ENCODE assay signal across 8 cellular contexts in the genomic region with DNA sequence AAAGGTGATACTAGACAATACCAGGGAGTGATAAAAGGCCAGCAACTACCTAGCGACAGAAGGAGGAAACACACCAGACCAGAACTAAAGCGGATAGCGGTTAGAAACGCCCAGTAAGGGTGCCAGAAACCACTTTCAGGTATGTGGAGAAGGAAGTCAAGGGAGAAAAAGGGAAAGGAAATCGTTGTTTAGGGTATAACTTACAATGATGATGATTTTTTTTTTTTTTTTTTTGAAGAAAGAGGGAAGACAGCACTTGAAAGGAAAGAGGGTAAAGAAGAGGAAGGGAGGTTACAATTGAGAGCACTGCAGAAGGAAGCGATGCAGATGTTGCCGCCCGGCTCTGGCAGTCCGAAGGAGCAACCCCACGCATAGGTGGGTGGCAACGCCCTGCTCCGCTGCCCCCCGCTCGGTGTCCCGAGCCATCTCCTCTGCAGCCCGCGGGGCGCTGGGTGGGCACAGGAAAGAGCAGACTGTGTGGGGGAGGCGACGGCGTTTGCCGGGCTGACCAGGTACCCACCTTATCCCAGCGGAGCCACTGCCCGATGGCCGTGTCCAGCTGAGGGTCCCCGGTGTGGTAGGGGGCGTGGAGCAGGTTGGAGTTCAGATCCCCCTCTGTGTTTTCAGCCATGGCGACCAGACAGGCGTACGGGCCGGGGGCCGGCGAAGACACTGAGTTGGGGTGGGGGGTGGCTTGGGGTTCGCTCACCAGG. TPM values are rescaled to one million over a fixed set of nuclear protein-coding genes. Genes with fewer than 3 reads are reported as not detected.
DNase-seq lines count a peak whose midpoint lies in the region; ATAC-seq and TF ChIP-seq lines count a peak whose summit lies in the region.

No MANE protein-coding gene starts in this region.

- TF ChIP-seq CTCF in epithelial cell of esophagus (IDR thresholded peaks at IDR 0.05; ENCODE audit: insufficient read depth, low read depth, low read length, missing control alignments): peak; percentile 47
- peak in 4 of 6 experiments; percentile 23 to 43 (median 28) for TF ChIP-seq CTCF in thyroid gland (IDR thresholded peaks at IDR 0.05)

- no peaks in the 10 kb centered on the region for H3K9me3 ChIP-seq in ES-I3 (ENCODE audit: control insufficient read depth, insufficient read depth, low read length)
- H3K9me3 ChIP-seq in muscle layer of colon (ENCODE audit: low read length): no peaks in the 10 kb centered on the region
- no peaks in the 10 kb centered on the region for H3K9me3 ChIP-seq in thyroid gland

- peak; percentile 74 for DNase-seq in NCI-H510A treated with DMSO at 0.1 percent for 48 hours (lab: John Stamatoyannopoulos, UW)
- DNase-seq in activated CD4-positive, alpha-beta T cell treated with anti-CD3 and anti-CD28 coated beads for 36 hours: peak; percentile 55
- peak; percentile 66 for DNase-seq in epithelial cell of esophagus (ENCODE audit: low read depth)
- DNase-seq in thyroid gland: peak; percentile 48 to 55

- H3K27me3 ChIP-seq in muscle layer of colon (ENCODE audit: control insufficient read depth in 1 of 2, insufficient read depth in 2 of 2, low read length in 2 of 2): no peaks in the 10 kb centered on the region
- no peaks in the 10 kb centered on the region for H3K27me3 ChIP-seq in thyroid gland

- CTCF ChIA-PET in activated CD4-positive, alpha-beta T cell treated with anti-CD3 and anti-CD28 coated beads for 36 hours (lab: Charles Lee): interaction anchor here (0.6 to 2.5 kb wide), 3 partner anchors 47 to 633 kb away, joined by 4 to 12 read pairs (median 4); no protein-coding TSS in a partner anchor

- peak overlapping the region; percentile 84 for H3K27ac ChIP-seq in muscle layer of colon (ENCODE audit: low read depth, low read length)
- peak overlapping the region; percentile 44 to 93 (median 82) for H3K27ac ChIP-seq in thyroid gland

- peaks cover 1% of the 10 kb centered on the region for H3K36me3 Mint-ChIP-seq in activated CD4-positive, alpha-beta T cell treated with anti-CD3 and anti-CD28 coated beads for 36 hours (ENCODE audit: low read depth)

- H3K27ac Mint-ChIP-seq in activated CD4-positive, alpha-beta T cell treated with anti-CD3 and anti-CD28 coated beads for 36 hours: peak overlapping the region; percentile 83

- peak overlapping the region; percentile 92 for H3K4me3 Mint-ChIP-seq in activated CD4-positive, alpha-beta T cell treated with anti-CD3 and anti-CD28 coated beads for 36 hours

- intact Hi-C loops in activated CD4-positive, alpha-beta T cell treated with anti-CD3 and anti-CD28 coated beads for 36 hours (cut with DNase I, micrococcal nuclease): loop anchor here (1.0 to 10.0 kb wide), 18 partner anchors 7 to 1985 kb away; a partner anchor contains a TSS
- intact Hi-C loops in thyroid gland (cut with DNase I): no loop called here

- H3K9me3 Mint-ChIP-seq in activated CD4-positive, alpha-beta T cell treated with anti-CD3 and anti-CD28 coated beads for 36 hours (ENCODE audit: low read depth): no peaks in the 10 kb centered on the region

- POLR2A ChIA-PET in activated CD4-positive, alpha-beta T cell treated with anti-CD3 and anti-CD28 coated beads for 36 hours (lab: Charles Lee): interaction anchor here (1.1 kb wide), 3 partner anchors 7 to 52 kb away, joined by 5 to 11 read pairs (median 6); no protein-coding TSS in a partner anchor

- peak; percentile 12 for ATAC-seq in HG03025 (IDR thresholded peaks at IDR 0.05; ENCODE audit: low FRiP score, unreplicated experiment)
- ATAC-seq in activated CD4-positive, alpha-beta T cell treated with anti-CD3 and anti-CD28 coated beads for 36 hours: peak; percentile 12
- ATAC-seq in HG03469 (IDR thresholded peaks at IDR 0.05; ENCODE audit: unreplicated experiment): no peak

- WGBS in thyroid gland, 2 donors: 1 to 2% methylated on average over 15 to 18 of the region's 34 CpGs

- peaks cover 44% of the 10 kb centered on the region for H3K4me1 Mint-ChIP-seq in activated CD4-positive, alpha-beta T cell treated with anti-CD3 and anti-CD28 coated beads for 36 hours

- no peaks in the 10 kb centered on the region for H3K27me3 Mint-ChIP-seq in activated CD4-positive, alpha-beta T cell treated with anti-CD3 and anti-CD28 coated beads for 36 hours

- H3K4me1 ChIP-seq in ES-I3 (ENCODE audit: insufficient read depth, low read length) (no peaks in the 10 kb centered on the region), muscle layer of colon (ENCODE audit: insufficient read depth, low read length) (no peaks in the 10 kb centered on the region), thyroid gland (peaks cover 0 to 5% of the 10 kb centered on the region in 2 donors)

- TF ChIP-seq POLR2A in thyroid gland (IDR thresholded peaks at IDR 0.05): no peak

- no peaks in the 10 kb centered on the region for H3K36me3 ChIP-seq in ES-I3 (ENCODE audit: insufficient read depth, low read length)
- H3K36me3 ChIP-seq in muscle layer of colon (ENCODE audit: insufficient read depth, low read length): no peaks in the 10 kb centered on the region
- no peaks in the 10 kb centered on the region for H3K36me3 ChIP-seq in thyroid gland

- H3K4me3 ChIP-seq in epithelial cell of esophagus (ENCODE audit: low read length): peak overlapping the region; percentile 55
- peak overlapping the region; percentile 72 to 75 for H3K4me3 ChIP-seq in muscle layer of colon (ENCODE audit: low read depth in 1 of 2, low read length in 2 of 2)
- peak overlapping the region; percentile 65 to 85 (median 77) for H3K4me3 ChIP-seq in thyroid gland (replicated peaks in 1 of 3)

- peak overlapping the region; percentile 83 for H3K9ac ChIP-seq in ES-I3 (ENCODE audit: low read depth, low read length)
- H3K9ac ChIP-seq in muscle layer of colon (ENCODE audit: low read length): peak overlapping the region; percentile 53

RNA-seq across cellular contexts. Expression of a gene that starts 0.5 kb away (rescaled TPM):
- total RNA-seq in activated CD4-positive, alpha-beta T cell treated with anti-CD3 and anti-CD28 coated beads for 36 hours: 10 to 100 TPM in 1 of 2 experiments, 1 to 10 TPM in 1; 8.8 to 11.0 TPM
- 10 to 100 TPM in 1 of 4 donors, 1 to 10 TPM in 3; 5.0 to 11.4 (median 5.6) TPM for total RNA-seq in thyroid gland
